ENCODE assay signal across 27 cellular contexts in the genomic region with DNA sequence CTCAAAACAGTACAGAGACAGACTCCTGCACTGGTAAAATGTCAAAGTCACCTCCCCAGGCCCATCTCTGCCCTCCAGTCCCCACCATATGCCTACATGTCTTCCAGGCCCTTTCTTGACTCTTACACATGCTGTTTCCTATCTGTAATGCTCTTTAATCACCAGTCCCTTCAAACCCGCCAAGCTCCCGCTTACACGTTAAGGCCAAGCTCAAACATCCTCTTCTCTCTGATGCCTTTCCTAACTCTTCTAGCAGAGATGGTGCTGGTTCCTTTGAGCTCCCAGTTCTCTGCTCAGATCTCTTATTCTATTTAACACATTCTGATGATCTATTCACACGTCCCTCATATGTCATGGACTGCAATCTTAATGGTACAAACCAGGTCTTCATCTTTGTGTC. TPM values are rescaled to one million over a fixed set of nuclear protein-coding genes. Genes with fewer than 3 reads are reported as not detected.
"Had no signal": no experiment of that assay in that cellular context is flagged by ENCODE, and none has a peak within 500 bp of the region (broad histone marks: within the 10 kb centered on the region; RNA-seq: fewer than 3 reads in every experiment).

No MANE protein-coding gene starts in this region.

- H3K27ac Mint-ChIP-seq: activated CD4-positive, alpha-beta memory T cell treated with anti-CD3 and anti-CD28 coated beads for 36 hours; activated CD4-positive, alpha-beta T cell treated with anti-CD3 and anti-CD28 coated beads, Interleukin-2, amount 10 ng/mL, durations not matched to agents 7 days and 5 days; activated naive CD8-positive, alpha-beta T cell treated with anti-CD3 and anti-CD28 coated beads, Interleukin-2, amount 10 ng/mL, durations not matched to agents 7 days and 5 days; activated T-cell treated with anti-CD3 and anti-CD28 coated beads, Interleukin-2, amount 50 U/mL, for 72 hours; activated T-helper 2 cell treated with anti-CD3 and anti-CD28 coated beads, Interferon-gamma antibody, Interleukin-2, Interleukin-4, amounts not matched to agents 10 μg/mL and 5 μg/mL and 100 μg/mL, durations not matched to agents 14 hours and 24 hours and 36 hours had no signal

- H3K4me3 Mint-ChIP-seq: activated CD4-positive, alpha-beta memory T cell treated with anti-CD3 and anti-CD28 coated beads for 36 hours; activated CD4-positive, alpha-beta T cell treated with anti-CD3 and anti-CD28 coated beads, Interleukin-2, amount 10 ng/mL, durations not matched to agents 7 days and 5 days; activated naive CD8-positive, alpha-beta T cell treated with anti-CD3 and anti-CD28 coated beads, Interleukin-2, amount 10 ng/mL, durations not matched to agents 7 days and 5 days; activated T-cell treated with anti-CD3 and anti-CD28 coated beads, Interleukin-2, amount 50 U/mL, for 72 hours had no signal

- H3K36me3 Mint-ChIP-seq: activated CD4-positive, alpha-beta memory T cell treated with anti-CD3 and anti-CD28 coated beads for 36 hours; activated naive CD8-positive, alpha-beta T cell treated with anti-CD3 and anti-CD28 coated beads, Interleukin-2, amount 10 ng/mL, durations not matched to agents 7 days and 5 days had no signal

- H3K36me3 ChIP-seq: adrenal gland, breast epithelium had no signal

- H3K27me3 ChIP-seq: breast epithelium, MG63 had no signal

- H3K4me3 ChIP-seq: adrenal gland, breast epithelium, MG63 had no signal

- DNase-seq: activated CD4-positive, alpha-beta memory T cell treated with anti-CD3 and anti-CD28 coated beads for 36 hours; activated CD4-positive, alpha-beta T cell treated with anti-CD3 and anti-CD28 coated beads, Interleukin-2, amount 10 ng/mL, durations not matched to agents 7 days and 5 days; activated CD4-positive, CD25-positive, alpha-beta regulatory T cell; activated CD8-positive, alpha-beta memory T cell treated with anti-CD3 and anti-CD28 coated beads, Interleukin-2, amount 50 U/mL, for 4 hours; activated gamma-delta T cell treated with Interleukin-2 at 50 U/mL for 16 hours; activated naive CD4-positive, alpha-beta T cell treated with anti-CD3 and anti-CD28 coated beads, Interleukin-2, amount 50 U/mL, for 16 hours; activated naive CD8-positive, alpha-beta T cell treated with anti-CD3 and anti-CD28 coated beads, Interleukin-2, amount 10 ng/mL, durations not matched to agents 7 days and 5 days; activated T-cell treated with anti-CD3 and anti-CD28 coated beads, Interleukin-2, amount 50 U/mL, for 72 hours; adrenal gland; anterior cingulate cortex; caudate nucleus; MG63; MV-4-11; NCI-H1092 treated with DMSO at 0.1 percent for 48 hours; NCI-H1417 treated with DMSO at 0.1 percent for 48 hours; NCI-H187; NCI-H2081; NCI-H510A treated with DMSO at 0.1 percent for 48 hours; NCI-H69; PC-3; SHP77 treated with DMSO at 0.1 percent for 48 hours; T-helper 1 cell had no signal

- H3K9me3 Mint-ChIP-seq: activated CD4-positive, alpha-beta memory T cell treated with anti-CD3 and anti-CD28 coated beads for 36 hours; activated CD4-positive, alpha-beta T cell treated with anti-CD3 and anti-CD28 coated beads, Interleukin-2, amount 10 ng/mL, durations not matched to agents 7 days and 5 days; activated naive CD8-positive, alpha-beta T cell treated with anti-CD3 and anti-CD28 coated beads, Interleukin-2, amount 10 ng/mL, durations not matched to agents 7 days and 5 days; activated T-cell treated with anti-CD3 and anti-CD28 coated beads, Interleukin-2, amount 50 U/mL, for 72 hours; activated T-helper 2 cell treated with anti-CD3 and anti-CD28 coated beads, Interferon-gamma antibody, Interleukin-2, Interleukin-4, amounts not matched to agents 10 μg/mL and 5 μg/mL and 100 μg/mL, durations not matched to agents 14 hours and 24 hours and 36 hours had no signal

- ATAC-seq: activated T-cell treated with anti-CD3 and anti-CD28 coated beads, Interleukin-2, amount 50 U/mL, for 72 hours; PC-3 had no signal

- H3K9me3 ChIP-seq: adrenal gland, breast epithelium, MG63 had no signal

- H3K27ac ChIP-seq: adrenal gland, breast epithelium, VCaP had no signal

- H3K4me1 ChIP-seq: adrenal gland had no signal

RNA-seq across cellular contexts. Expression of a gene that starts 5.0 kb away (rescaled TPM):
- total RNA-seq: activated CD4-positive, alpha-beta memory T cell treated with anti-CD3 and anti-CD28 coated beads for 36 hours; activated CD8-positive, alpha-beta memory T cell treated with anti-CD3 and anti-CD28 coated beads for 36 hours; activated naive CD8-positive, alpha-beta T cell treated with anti-CD3 and anti-CD28 coated beads, Interleukin-2, amount 10 ng/mL, durations not matched to agents 7 days and 5 days; activated T-helper 2 cell treated with anti-CD3 and anti-CD28 coated beads, Interferon-gamma antibody, Interleukin-2, Interleukin-4, amounts not matched to agents 10 μg/mL and 5 μg/mL and 100 μg/mL, durations not matched to agents 14 hours and 24 hours and 36 hours; T-helper 2 cell treated with Interferon-gamma antibody and Interleukin-4, amounts not matched to agents 100 ng/mL and 5 ng/mL, for 36 hours had no signal
